ENCODE assay signal across 11 cellular contexts in genomic region chr9:131671150-131671549, GRCh38.
DNase-seq lines count a peak whose midpoint lies in the region; ATAC-seq and TF ChIP-seq lines count a peak whose summit lies in the region.
"Had no signal": no experiment of that assay in that cellular context is flagged by ENCODE, and none has a peak within 500 bp of the region (broad histone marks: within the 10 kb centered on the region; RNA-seq: fewer than 3 reads in every experiment).

No MANE protein-coding gene starts in this region.

- no peak for TF ChIP-seq CTCF in Peyer's patch (IDR thresholded peaks at IDR 0.05)
- no peak for TF ChIP-seq CTCF in esophagus squamous epithelium (IDR thresholded peaks at IDR 0.05)
- no peak for TF ChIP-seq CTCF in gastrocnemius medialis (IDR thresholded peaks at IDR 0.05 in 4 of 5, conservative IDR thresholded peaks at IDR 0.05 in 1 of 5)
- TF ChIP-seq CTCF in GM20000 (IDR thresholded peaks at IDR 0.05; ENCODE audit: extremely low read depth, missing control alignments): no peak

- H3K27ac ChIP-seq in Peyer's patch: peak overlapping the region; percentile 75 to 88 (median 80)
- peak overlapping the region; percentile 1 to 83 (median 72) for H3K27ac ChIP-seq in esophagus squamous epithelium
- peak overlapping the region; percentile 75 to 93 (median 91) for H3K27ac ChIP-seq in gastrocnemius medialis

- ATAC-seq in gastrocnemius medialis: no peak

- H3K4me3 ChIP-seq in Peyer's patch (no peak overlapping the region), esophagus squamous epithelium (no peak overlapping the region), gastrocnemius medialis (no peak overlapping the region)

- WGBS in esophagus squamous epithelium, 2 donors: 71 to 85% methylated on average over 8 of the region's 9 CpGs

- peak; percentile 53 for DNase-seq in ELF-1 (ENCODE audit: low read depth, low spot score)
- no peak for DNase-seq in Peyer's patch
- no peak for DNase-seq in esophagus squamous epithelium (lab: John Stamatoyannopoulos, UW)
- DNase-seq in gastrocnemius medialis: no peak
- no peak for DNase-seq in stimulated activated CD4-positive, alpha-beta T cell treated with anti-CD3 and anti-CD28 coated beads, Interleukin-4, amount 100 ng/mL, for 1 hour
- no peak for DNase-seq in GM20000 (ENCODE audit: low spot score)
- DNase-seq in NCI-H1092 (lab: John Stamatoyannopoulos, UW): no peak
- DNase-seq: DMS79 treated with DMSO at 0.1 percent for 48 hours; HFFc6; NCI-H1105 treated with DMSO at 0.1 percent for 48 hours; NK-92 treated with Interleukin-12 subunit alpha and Interleukin-12 subunit beta, amount 100 ng/mL, for 24 hours had no signal

- H3K9me3 ChIP-seq in Peyer's patch: no peaks in the 10 kb centered on the region
- H3K9me3 ChIP-seq in esophagus squamous epithelium: no peaks in the 10 kb centered on the region
- H3K9me3 ChIP-seq in gastrocnemius medialis: no peaks in the 10 kb centered on the region

- intact Hi-C loops in esophagus squamous epithelium (cut with DNase I): loop anchor here (10.0 kb wide), 1 partner anchor 64 kb away; no protein-coding TSS in a partner anchor
- intact Hi-C loops in gastrocnemius medialis (cut with DNase I; ENCODE audit: low total_unique reads): no loop called here

- H3K4me1 ChIP-seq in Peyer's patch (peaks cover 5 to 58% (median 34%) of the 10 kb centered on the region in 4 donors), esophagus squamous epithelium (peaks cover 22 to 100% (median 57%) of the 10 kb centered on the region in 3 donors), gastrocnemius medialis (peaks cover 89 to 91% of the 10 kb centered on the region in 2 donors)

- H3K27me3 ChIP-seq in Peyer's patch (no peaks in the 10 kb centered on the region), esophagus squamous epithelium (peaks cover 0 to 4% (median 0%) of the 10 kb centered on the region in 4 donors), gastrocnemius medialis (no peaks in the 10 kb centered on the region)

- no peaks in the 10 kb centered on the region for H3K36me3 ChIP-seq in Peyer's patch
- H3K36me3 ChIP-seq in esophagus squamous epithelium: no peaks in the 10 kb centered on the region
- H3K36me3 ChIP-seq in gastrocnemius medialis: no peaks in the 10 kb centered on the region

- TF ChIP-seq POLR2A in Peyer's patch (IDR thresholded peaks at IDR 0.05) (no peak), esophagus squamous epithelium (IDR thresholded peaks at IDR 0.05) (no peak), gastrocnemius medialis (IDR thresholded peaks at IDR 0.05) (no peak)

- in situ Hi-C loops in gastrocnemius medialis (cut with MboI; ENCODE audit: low sequenced_read_pairs in 4 of 4): no loop called here
